In the genomic region with DNA sequence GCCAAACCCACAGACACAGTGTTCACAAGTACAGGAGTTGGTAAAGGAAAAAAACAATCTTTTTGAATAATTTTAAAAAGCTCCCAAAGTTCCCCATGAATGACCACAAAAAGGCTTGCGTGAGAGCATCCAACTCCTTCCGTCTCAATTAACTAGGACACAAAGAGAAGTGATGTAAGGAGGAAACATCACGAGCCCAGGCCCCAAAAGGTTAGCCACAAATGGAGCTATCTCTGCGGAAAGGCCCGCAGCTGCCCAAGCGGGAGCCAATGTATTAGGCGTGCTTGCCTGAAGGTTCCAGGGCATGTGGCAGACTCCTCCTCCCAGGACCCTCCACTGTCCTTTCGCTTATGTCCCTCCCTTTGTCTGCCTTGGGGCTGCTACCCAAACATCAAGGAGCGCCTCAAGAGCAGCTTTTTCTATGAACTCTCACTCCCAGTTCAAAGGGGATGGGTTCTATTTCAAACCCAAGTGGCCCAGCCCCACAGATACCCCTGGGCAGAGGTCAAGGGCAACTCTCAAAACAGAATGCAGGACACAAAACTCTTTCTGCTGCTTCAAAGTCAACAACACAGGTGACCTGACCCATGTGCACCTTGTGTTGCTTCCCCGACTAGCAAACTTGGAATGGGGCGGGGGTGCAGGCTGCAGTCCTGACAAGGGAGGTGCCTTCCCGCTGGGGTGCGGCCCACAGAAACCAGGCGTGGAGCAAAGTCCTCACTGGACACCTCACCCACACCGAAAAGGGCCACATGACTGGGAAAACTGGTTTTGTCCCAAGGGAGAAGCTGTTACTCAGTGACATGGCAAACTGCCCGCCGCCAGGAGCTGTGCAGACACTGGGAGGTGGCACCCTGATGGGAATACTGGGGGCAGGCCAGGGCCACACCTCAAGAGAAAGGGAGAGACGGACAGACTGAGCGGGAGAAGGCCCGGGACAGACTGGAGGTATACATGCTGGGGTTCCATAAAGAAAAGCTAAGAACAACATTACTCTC, we compare ENCODE assay signal across 8 cellular contexts. TPM values are rescaled to one million over a fixed set of nuclear protein-coding genes. Genes with fewer than 3 reads are reported as not detected.
DNase-seq lines count a peak whose midpoint lies in the region; ATAC-seq and TF ChIP-seq lines count a peak whose summit lies in the region.

No MANE protein-coding gene starts in this region.

- H3K36me3 ChIP-seq in body of pancreas (replicated peaks in 1 of 2; ENCODE audit: insufficient read depth in 1 of 2, low read depth in 2 of 2) (peaks cover 0 to 3% of the 10 kb centered on the region in 2 donors), lung (ENCODE audit: control insufficient read depth in 2 of 2, insufficient read depth in 2 of 2, low read length in 2 of 2) (peaks cover 2 to 5% of the 10 kb centered on the region in 2 donors)

- no peaks in the 10 kb centered on the region for H3K27me3 ChIP-seq in body of pancreas
- H3K27me3 ChIP-seq in lung (ENCODE audit: control insufficient read depth, insufficient read depth) = no peaks in the 10 kb centered on the region

- WGBS in body of pancreas, 2 donors = 28 to 35% methylated on average over 18 to 20 of the region's 20 CpGs
- 62 to 71% methylated on average over 20 of the region's 20 CpGs for WGBS in lung, 2 donors

- H3K4me1 ChIP-seq in body of pancreas = peaks cover 73% of the 10 kb centered on the region
- peaks cover 3 to 24% of the 10 kb centered on the region in 2 donors for H3K4me1 ChIP-seq in lung (ENCODE audit: control insufficient read depth in 2 of 2, insufficient read depth in 2 of 2, low read length in 2 of 2)

- intact Hi-C loops in body of pancreas (cut with DNase I) = no loop called here

- no peak overlapping the region for H3K4me3 ChIP-seq in body of pancreas
- H3K4me3 ChIP-seq in lung = no peak overlapping the region

- peak in 4 of 7 experiments; percentile 17 to 31 (median 26) for TF ChIP-seq CTCF in body of pancreas (IDR thresholded peaks at IDR 0.05)
- TF ChIP-seq CTCF in lung (IDR thresholded peaks at IDR 0.05; ENCODE audit: control extremely low read depth, extremely low read depth) = no peak

- peak in 2 of 3 donors; percentile 50 to 53 for TF ChIP-seq POLR2A in body of pancreas (IDR thresholded peaks at IDR 0.05)

- ATAC-seq in body of pancreas = peak; percentile 94
- ATAC-seq in lung (ENCODE audit: insufficient read depth, low FRiP score) = peak; percentile 51
- no peak for ATAC-seq in HG02588 (IDR thresholded peaks at IDR 0.05; ENCODE audit: unreplicated experiment)

- H3K9me3 ChIP-seq in body of pancreas (no peaks in the 10 kb centered on the region), lung (ENCODE audit: control insufficient read depth in 2 of 2, insufficient read depth in 1 of 2, low read length in 1 of 2) (no peaks in the 10 kb centered on the region)

- peak overlapping the region; percentile 84 to 95 (median 92) for H3K27ac ChIP-seq in body of pancreas
- peak overlapping the region; percentile 40 to 96 for H3K27ac ChIP-seq in lung (ENCODE audit: low read depth in 1 of 2, low read length in 1 of 2)

- peak; percentile 28 for DNase-seq in activated naive CD4-positive, alpha-beta T cell treated with Interleukin-2 at 50 U/mL for 16 hours
- DNase-seq in activated naive CD4-positive, alpha-beta T cell (lab: John Stamatoyannopoulos, UW) = no peak
- DNase-seq in body of pancreas (peak; percentile 96 to 99 (median 98)), lung (ENCODE audit: low spot score) (peak; percentile 91), dermis blood vessel endothelial cell (no peak), AG08396 (ENCODE audit: low spot score) (no peak)
- no peak for DNase-seq in activated CD8-positive, alpha-beta memory T cell treated with anti-CD3 and anti-CD28 coated beads, Interleukin-2, amount 50 U/mL, for 48 hours

RNA-seq across cellular contexts. Expression of gene ZC3H4, which starts 17.6 kb away (rescaled TPM):
- 10 to 100 TPM; 18.9 to 34.3 TPM for total RNA-seq in body of pancreas
- 10 to 100 TPM; 19.4 to 51.6 TPM for total RNA-seq in lung
- 10 to 100 TPM; 12.2 to 13.1 TPM for polyA plus RNA-seq in lung
- 11.9 and 21.9 TPM in 2 replicates for total RNA-seq in dermis blood vessel endothelial cell

RNA-seq across cellular contexts. Expression of gene SAE1, which starts 34.6 kb away (rescaled TPM):
- 10 to 100 TPM; 14.5 to 21.5 TPM for total RNA-seq in body of pancreas
- 10 to 100 TPM; 55.9 TPM for total RNA-seq in lung
- polyA plus RNA-seq in lung = 10 to 100 TPM; 28.6 to 58.1 TPM
- total RNA-seq in dermis blood vessel endothelial cell = 168 and 236 TPM in 2 replicates

RNA-seq across cellular contexts. Expression of gene TMEM160, which starts 47.6 kb away (rescaled TPM):
- total RNA-seq in body of pancreas (10 to 100 TPM; 31.3 to 37.6 TPM), lung (10 to 100 TPM; 12.4 to 42.4 TPM), dermis blood vessel endothelial cell (18.8 and 30.6 TPM in 2 replicates)
- polyA plus RNA-seq in lung = 10 to 100 TPM; 10.1 to 54.4 TPM

Comparison
In these comparisons a context has a peak if more than half of its experiments do, and no peak if none do; other contexts are left out.
1. DNase-seq: peak in activated naive CD4-positive, alpha-beta T cell treated with Interleukin-2 at 50 U/mL for 16 hours (single experiment), body of pancreas (4 of 4) and lung (single experiment); none in activated naive CD4-positive, alpha-beta T cell (0 of 4), dermis blood vessel endothelial cell (single experiment), activated CD8-positive, alpha-beta memory T cell treated with anti-CD3 and anti-CD28 coated beads, Interleukin-2, amount 50 U/mL, for 48 hours (single experiment) and AG08396 (single experiment).